In genomic region chr17:28335959-28336871, GRCh38 we compare ENCODE assay signal across 8 cellular contexts. TPM values are rescaled to one million over a fixed set of nuclear protein-coding genes. Genes with fewer than 3 reads are reported as not detected.
DNase-seq lines count a peak whose midpoint lies in the region; ATAC-seq and TF ChIP-seq lines count a peak whose summit lies in the region.

No MANE protein-coding gene starts in this region.

- 6% methylated on average over 29 of the region's 29 CpGs for WGBS in liver

- peaks cover 58% of the 10 kb centered on the region for H3K36me3 Mint-ChIP-seq in dendritic cell treated with granulocyte-macrophage colony-stimulating factor and Interleukin-4, amounts not matched to agents 40 ng/mL and 50 ng/mL, for 4 days (ENCODE audit: low read depth)
- peaks cover 1% of the 10 kb centered on the region for H3K36me3 Mint-ChIP-seq in stimulated activated naive CD8-positive, alpha-beta T cell treated with anti-CD3 and anti-CD28 coated beads, Interleukin-15, Interleukin-2, amounts not matched to agents 100 ng/mL and 50 ng/mL, for 24 hours (ENCODE audit: low read depth)

- peaks cover 4% of the 10 kb centered on the region; the same call in 1 of the 2 replicates for H3K79me2 ChIP-seq in SU-DHL-6 (ENCODE audit: insufficient read depth, low read length)

- DNase-seq in ELF-1 (ENCODE audit: low read depth, low spot score), result peak; percentile 92
- peak; percentile 45 for DNase-seq in KBM-7
- DNase-seq in stimulated activated CD8-positive, alpha-beta memory T cell treated with anti-CD3 and anti-CD28 coated beads, Interleukin-4, amount 100 ng/mL, for 48 hours, result no peak

- no peaks in the 10 kb centered on the region for H3K9me3 Mint-ChIP-seq in dendritic cell treated with granulocyte-macrophage colony-stimulating factor and Interleukin-4, amounts not matched to agents 40 ng/mL and 50 ng/mL, for 4 days
- H3K9me3 Mint-ChIP-seq in stimulated activated naive CD8-positive, alpha-beta T cell treated with anti-CD3 and anti-CD28 coated beads, Interleukin-15, Interleukin-2, amounts not matched to agents 100 ng/mL and 50 ng/mL, for 24 hours, result no peaks in the 10 kb centered on the region

- no peaks in the 10 kb centered on the region for H3K9me2 ChIP-seq in SU-DHL-6 (replicated peaks; ENCODE audit: insufficient read depth, low read length)

- TF ChIP-seq POLR2A in GM18505 (IDR thresholded peaks at IDR 0.05; ENCODE audit: borderline replicate concordance, extremely low read depth, insufficient read depth, insufficient read length), result no peak

- TF ChIP-seq CTCF in SU-DHL-6 (IDR thresholded peaks at IDR 0.05; ENCODE audit: insufficient read depth, low read length, poor library complexity, severe bottlenecking) (no peak), liver (IDR thresholded peaks at IDR 0.05; ENCODE audit: low read depth, low read length, missing input control) (no peak)

- H3K4me3 Mint-ChIP-seq in dendritic cell treated with granulocyte-macrophage colony-stimulating factor and Interleukin-4, amounts not matched to agents 40 ng/mL and 50 ng/mL, for 4 days, result peak overlapping the region; percentile 98
- H3K4me3 Mint-ChIP-seq in stimulated activated naive CD8-positive, alpha-beta T cell treated with anti-CD3 and anti-CD28 coated beads, Interleukin-15, Interleukin-2, amounts not matched to agents 100 ng/mL and 50 ng/mL, for 24 hours, result peak overlapping the region; percentile 90

- no peak for ATAC-seq in GM18505 (IDR thresholded peaks at IDR 0.05; ENCODE audit: unreplicated experiment)

- H3K4me1 ChIP-seq in liver (ENCODE audit: control insufficient read depth in 4 of 4, insufficient read depth in 4 of 4, low read length in 3 of 4), result peaks cover 4 to 39% (median 36%) of the 10 kb centered on the region in 4 donors

- no peaks in the 10 kb centered on the region for H4K20me1 ChIP-seq in SU-DHL-6 (ENCODE audit: low read depth, low read length)

- H3K4me2 ChIP-seq in SU-DHL-6 (ENCODE audit: low read depth, low read length, poor library complexity, severe bottlenecking), result peak overlapping the region; percentile 92

- H2AFZ ChIP-seq in SU-DHL-6 (ENCODE audit: low read depth, low read length, severe bottlenecking), result peak overlapping the region; percentile 88

- in situ Hi-C loops in KBM-7 (cut with MboI; ENCODE audit: low pct_unique_long_range_greater_than_20kb, low sequenced_read_pairs), result no loop called here

- no peaks in the 10 kb centered on the region for H3F3A ChIP-seq in SU-DHL-6 (ENCODE audit: insufficient read depth)

- peak overlapping the region; percentile 76 for H3K27ac Mint-ChIP-seq in dendritic cell treated with granulocyte-macrophage colony-stimulating factor and Interleukin-4, amounts not matched to agents 40 ng/mL and 50 ng/mL, for 4 days
- H3K27ac Mint-ChIP-seq in stimulated activated naive CD8-positive, alpha-beta T cell treated with anti-CD3 and anti-CD28 coated beads, Interleukin-15, Interleukin-2, amounts not matched to agents 100 ng/mL and 50 ng/mL, for 24 hours, result peak overlapping the region; percentile 89

- H3K27ac ChIP-seq in SU-DHL-6 (ENCODE audit: low read depth, low read length), result no peak overlapping the region
- peak overlapping the region; percentile 93 to 96 for H3K27ac ChIP-seq in liver (ENCODE audit: low read depth in 1 of 2, low read length in 2 of 2)

- peak; percentile 38 to 49 for TF ChIP-seq RAD21 in liver (IDR thresholded peaks at IDR 0.05)

- H3K9ac ChIP-seq in SU-DHL-6 (ENCODE audit: low read length) (peak overlapping the region; percentile 77), liver (ENCODE audit: low read depth in 1 of 2, low read length in 2 of 2) (peak overlapping the region; percentile 87 to 89)

- no peaks in the 10 kb centered on the region for H3K9me3 ChIP-seq in SU-DHL-6 (ENCODE audit: insufficient read depth, low read length)
- H3K9me3 ChIP-seq in liver (ENCODE audit: control insufficient read depth in 4 of 4, low read length in 3 of 4), result no peaks in the 10 kb centered on the region

- no peaks in the 10 kb centered on the region for H3K27me3 ChIP-seq in SU-DHL-6 (ENCODE audit: low read length)
- H3K27me3 ChIP-seq in liver (ENCODE audit: control insufficient read depth in 4 of 4, insufficient read depth in 4 of 4, low read length in 3 of 4), result no peaks in the 10 kb centered on the region

- H3K36me3 ChIP-seq in SU-DHL-6 (ENCODE audit: low read length) (no peaks in the 10 kb centered on the region), liver (ENCODE audit: control insufficient read depth in 4 of 4, insufficient read depth in 3 of 4, low read depth in 1 of 4, low read length in 3 of 4) (peaks cover 5 to 25% (median 13%) of the 10 kb centered on the region in 4 donors)

- intact Hi-C loops in dendritic cell treated with granulocyte-macrophage colony-stimulating factor and Interleukin-4, amounts not matched to agents 40 ng/mL and 50 ng/mL, for 4 days (cut with micrococcal nuclease), result loop anchor here (1.0 kb wide), 2 partner anchors 17 to 21 kb away; partner anchors contain the start of genes POLDIP2 and TMEM97

- H3K4me1 Mint-ChIP-seq in dendritic cell treated with granulocyte-macrophage colony-stimulating factor and Interleukin-4, amounts not matched to agents 40 ng/mL and 50 ng/mL, for 4 days (ENCODE audit: low read depth), result peaks cover 54% of the 10 kb centered on the region
- H3K4me1 Mint-ChIP-seq in stimulated activated naive CD8-positive, alpha-beta T cell treated with anti-CD3 and anti-CD28 coated beads, Interleukin-15, Interleukin-2, amounts not matched to agents 100 ng/mL and 50 ng/mL, for 24 hours (ENCODE audit: low read depth), result peaks cover 43% of the 10 kb centered on the region

- H3K4me3 ChIP-seq in SU-DHL-6 (ENCODE audit: insufficient read depth, low read length, poor library complexity, severe bottlenecking) (peak overlapping the region; percentile 78), liver (ENCODE audit: low read depth in 1 of 3, low read length in 3 of 3) (peak overlapping the region; percentile 85 to 93 (median 91))

- no peaks in the 10 kb centered on the region for H3K27me3 Mint-ChIP-seq in dendritic cell treated with granulocyte-macrophage colony-stimulating factor and Interleukin-4, amounts not matched to agents 40 ng/mL and 50 ng/mL, for 4 days
- no peaks in the 10 kb centered on the region for H3K27me3 Mint-ChIP-seq in stimulated activated naive CD8-positive, alpha-beta T cell treated with anti-CD3 and anti-CD28 coated beads, Interleukin-15, Interleukin-2, amounts not matched to agents 100 ng/mL and 50 ng/mL, for 24 hours

TF ChIP-seq in liver, 16 proteins besides CTCF, POLR2A, EP300 and RAD21 (continues in another document):
- TF ChIP-seq FOXA1 (IDR thresholded peaks at IDR 0.05) (no peak), NR2F2 (IDR thresholded peaks at IDR 0.05) (peak; percentile 73), JUND (IDR thresholded peaks at IDR 0.05) (peak; percentile 75 to 86), YY1 (IDR thresholded peaks at IDR 0.05) (peak; percentile 78), MAX (IDR thresholded peaks at IDR 0.05) (no peak), HNF4A (conservative IDR thresholded peaks at IDR 0.05) (peak; percentile 34 to 42), GABPA (IDR thresholded peaks at IDR 0.05 in 1 of 2, conservative IDR thresholded peaks at IDR 0.05 in 1 of 2) (peak in 1 of 2 donors; percentile 62), TAF1 (conservative IDR thresholded peaks at IDR 0.05) (peak; percentile 61), FOXA2 (IDR thresholded peaks at IDR 0.05) (peak; percentile 8), HNF4G (IDR thresholded peaks at IDR 0.05) (no peak), EGR1 (IDR thresholded peaks at IDR 0.05; ENCODE audit: low read depth in 2 of 2) (no peak)
- TF ChIP-seq, protein P1, sequence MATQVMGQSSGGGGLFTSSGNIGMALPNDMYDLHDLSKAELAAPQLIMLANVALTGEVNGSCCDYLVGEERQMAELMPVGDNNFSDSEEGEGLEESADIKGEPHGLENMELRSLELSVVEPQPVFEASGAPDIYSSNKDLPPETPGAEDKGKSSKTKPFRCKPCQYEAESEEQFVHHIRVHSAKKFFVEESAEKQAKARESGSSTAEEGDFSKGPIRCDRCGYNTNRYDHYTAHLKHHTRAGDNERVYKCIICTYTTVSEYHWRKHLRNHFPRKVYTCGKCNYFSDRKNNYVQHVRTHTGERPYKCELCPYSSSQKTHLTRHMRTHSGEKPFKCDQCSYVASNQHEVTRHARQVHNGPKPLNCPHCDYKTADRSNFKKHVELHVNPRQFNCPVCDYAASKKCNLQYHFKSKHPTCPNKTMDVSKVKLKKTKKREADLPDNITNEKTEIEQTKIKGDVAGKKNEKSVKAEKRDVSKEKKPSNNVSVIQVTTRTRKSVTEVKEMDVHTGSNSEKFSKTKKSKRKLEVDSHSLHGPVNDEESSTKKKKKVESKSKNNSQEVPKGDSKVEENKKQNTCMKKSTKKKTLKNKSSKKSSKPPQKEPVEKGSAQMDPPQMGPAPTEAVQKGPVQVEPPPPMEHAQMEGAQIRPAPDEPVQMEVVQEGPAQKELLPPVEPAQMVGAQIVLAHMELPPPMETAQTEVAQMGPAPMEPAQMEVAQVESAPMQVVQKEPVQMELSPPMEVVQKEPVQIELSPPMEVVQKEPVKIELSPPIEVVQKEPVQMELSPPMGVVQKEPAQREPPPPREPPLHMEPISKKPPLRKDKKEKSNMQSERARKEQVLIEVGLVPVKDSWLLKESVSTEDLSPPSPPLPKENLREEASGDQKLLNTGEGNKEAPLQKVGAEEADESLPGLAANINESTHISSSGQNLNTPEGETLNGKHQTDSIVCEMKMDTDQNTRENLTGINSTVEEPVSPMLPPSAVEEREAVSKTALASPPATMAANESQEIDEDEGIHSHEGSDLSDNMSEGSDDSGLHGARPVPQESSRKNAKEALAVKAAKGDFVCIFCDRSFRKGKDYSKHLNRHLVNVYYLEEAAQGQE (IDR thresholded peaks at IDR 0.05), result peak; percentile 59

RNA-seq across cellular contexts. Expression of gene TNFAIP1, which starts 0.7 kb away (rescaled TPM):
- 10 to 100 TPM; 11.7 to 21.9 TPM for total RNA-seq in liver
- 10 to 100 TPM; 17.4 to 31.7 TPM for polyA plus RNA-seq in liver

RNA-seq across cellular contexts. Expression of gene IFT20, which starts 0.9 kb away (rescaled TPM):
- total RNA-seq in liver, result 10 to 100 TPM; 15.5 to 22.4 TPM
- 10 to 100 TPM; 27.0 to 37.1 TPM for polyA plus RNA-seq in liver

RNA-seq across cellular contexts. Expression of gene TMEM97, which starts 17.2 kb away (rescaled TPM):
- total RNA-seq in liver, result 10 to 100 TPM; 53.0 to 90.2 TPM
- polyA plus RNA-seq in liver, result 10 to 100 TPM; 29.5 to 74.0 TPM

RNA-seq across cellular contexts. Expression of gene POLDIP2, which starts 21.1 kb away (rescaled TPM):
- 100 to 1,000 TPM in 1 of 2 donors, 10 to 100 TPM in 1; 65.5 to 117 TPM for total RNA-seq in liver
- 100 to 1,000 TPM in 1 of 2 donors, 10 to 100 TPM in 1; 90.2 to 150 TPM for polyA plus RNA-seq in liver

RNA-seq across cellular contexts. Expression of gene SEBOX, which starts 28.8 kb away (rescaled TPM):
- total RNA-seq in liver, result under 1 TPM; 0.19 to 0.59 TPM
- not detected for polyA plus RNA-seq in liver
